ENCODE assay signal across 15 cellular contexts in the genomic region with DNA sequence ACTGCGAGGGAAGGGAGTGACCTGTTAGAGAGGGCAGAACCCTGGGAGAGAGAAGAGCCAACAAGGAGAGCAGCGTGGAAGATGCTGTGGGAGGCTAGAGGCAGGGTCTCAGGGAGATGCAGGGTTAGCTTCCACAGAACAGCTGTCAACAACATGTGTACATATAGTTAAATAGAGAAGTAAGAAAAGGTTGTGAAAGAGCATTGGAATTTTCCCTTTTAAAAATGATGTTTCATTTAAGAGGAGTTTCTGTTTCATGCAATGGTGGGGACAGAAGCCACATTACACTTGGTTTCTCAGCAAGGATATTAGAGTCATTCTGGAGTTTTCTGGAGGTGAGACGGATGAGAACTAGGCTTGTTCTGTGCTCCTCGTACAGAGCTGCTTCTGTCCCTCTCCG. TPM values are rescaled to one million over a fixed set of nuclear protein-coding genes. Genes with fewer than 3 reads are reported as not detected.
DNase-seq lines count a peak whose midpoint lies in the region; ATAC-seq, FAIRE-seq and TF ChIP-seq lines count a peak whose summit lies in the region.
"Had no signal": no experiment of that assay in that cellular context is flagged by ENCODE, and none has a peak within 500 bp of the region (broad histone marks: within the 10 kb centered on the region; RNA-seq: fewer than 3 reads in every experiment).

No MANE protein-coding gene starts in this region.

- no peaks in the 10 kb centered on the region for H3K9me3 ChIP-seq in pancreas
- H3K9me3 ChIP-seq: left ventricle myocardium inferior had no signal

- peak; percentile 41 for ATAC-seq in GM19035 (IDR thresholded peaks at IDR 0.05; ENCODE audit: unreplicated experiment)
- peak; percentile 65 for ATAC-seq in HG02610 (IDR thresholded peaks at IDR 0.05; ENCODE audit: unreplicated experiment)
- ATAC-seq in HG03520 (IDR thresholded peaks at IDR 0.05; ENCODE audit: unreplicated experiment) = peak; percentile 55
- ATAC-seq in pancreas = no peak
- ATAC-seq: T-helper 17 cell had no signal

- TF ChIP-seq CTCF in GM06990 (IDR thresholded peaks at IDR 0.05; ENCODE audit: insufficient read depth, low read length, poor library complexity, severe bottlenecking) (no peak), pancreas (IDR thresholded peaks at IDR 0.05) (no peak)

- intact Hi-C loops in pancreas (cut with DNase I) = loop anchor here in 1 of 3 donors (10.0 kb wide), 1 partner anchor 304 kb away; no protein-coding TSS in a partner anchor

- H3K27ac ChIP-seq in pancreas = no peak overlapping the region
- H3K27ac ChIP-seq: cardiac muscle cell, foreskin keratinocyte, left ventricle myocardium inferior had no signal

- no peak for FAIRE-seq in pancreas (lab: Jason Lieb, UNC)
- FAIRE-seq: RCC 7860 had no signal

- H3K4me1 ChIP-seq in pancreas = peaks cover 8 to 23% (median 11%) of the 10 kb centered on the region in 3 donors
- H3K4me1 ChIP-seq: foreskin keratinocyte, left ventricle myocardium inferior had no signal

- peak; percentile 15 for DNase-seq in GM06990 (ENCODE audit: extremely low read depth, insufficient read length)
- DNase-seq in cerebellar cortex (ENCODE audit: low spot score) = no peak
- no peak for DNase-seq in HPDE6-E6E7 (ENCODE audit: extremely low spot score)
- DNase-seq in activated CD4-positive, alpha-beta T cell treated with anti-CD3 and anti-CD28 coated beads for 1 hour = no peak
- no peak for DNase-seq in pancreas
- DNase-seq: activated naive CD8-positive, alpha-beta T cell treated with anti-CD3 and anti-CD28 coated beads, Interleukin-2, amount 10 ng/mL, durations not matched to agents 7 days and 5 days; foreskin keratinocyte; left ventricle myocardium inferior; NCI-H1436; T-helper 17 cell had no signal

- H3K27me3 ChIP-seq in GM06990 (replicated peaks; ENCODE audit: control insufficient read depth, insufficient read depth, low read length) = no peaks in the 10 kb centered on the region
- no peaks in the 10 kb centered on the region for H3K27me3 ChIP-seq in pancreas
- H3K27me3 ChIP-seq: cardiac muscle cell had no signal

- whole genome bisulfite sequencing in pancreas, 2 donors = 77 to 85% methylated on average over 5 of the region's 5 CpGs

- H3K36me3 ChIP-seq in GM06990 (ENCODE audit: control insufficient read depth, insufficient read depth, low read length) (no peaks in the 10 kb centered on the region), pancreas (no peaks in the 10 kb centered on the region)
- H3K36me3 ChIP-seq: cardiac muscle cell, left ventricle myocardium inferior had no signal

- H3K4me3 ChIP-seq in GM06990 (replicated peaks; ENCODE audit: low read depth, low read length) = no peak overlapping the region
- no peak overlapping the region for H3K4me3 ChIP-seq in pancreas
- H3K4me3 ChIP-seq: cardiac muscle cell, left ventricle myocardium inferior had no signal

RNA-seq across cellular contexts. Expression of a gene that starts 23.8 kb away (rescaled TPM):
- total RNA-seq in pancreas = 10 to 100 TPM; 16.2 to 26.2 (median 19.2) TPM
- polyA plus RNA-seq in pancreas = 1 to 10 TPM; 6.6 to 7.3 TPM

RNA-seq across cellular contexts. Expression of a gene that starts 41.4 kb away (rescaled TPM):
- total RNA-seq in pancreas = 10 to 100 TPM; 21.6 to 66.0 (median 33.1) TPM
- 10 to 100 TPM in 1 of 2 donors, 1 to 10 TPM in 1; 7.1 to 20.4 TPM for polyA plus RNA-seq in pancreas

Comparison
In these comparisons a context has a peak if more than half of its experiments do, and no peak if none do; other contexts are left out.
1. ATAC-seq: peak in GM19035 (single experiment), HG02610 (single experiment) and HG03520 (single experiment); none in pancreas (0 of 4).